Comparison of ENCODE assay signal across 1 cellular context in genomic region chr5:59337240-59337639, GRCh38.
TF ChIP-seq lines count a peak whose summit lies in the region.

No MANE protein-coding gene starts in this region.

TF ChIP-seq in GM12878, 131 proteins besides CTCF, POLR2A, EP300 and RAD21:
- TF ChIP-seq HDGF (IDR thresholded peaks at IDR 0.05), result no peak
- TF ChIP-seq PBX3 (IDR thresholded peaks at IDR 0.05; ENCODE audit: insufficient replicate concordance, low read depth, low read length), result no peak
- TF ChIP-seq ZNF384 (IDR thresholded peaks at IDR 0.05; ENCODE audit: borderline replicate concordance, low read depth, low read length), result peak; percentile 15; the same call in 1 of the 2 replicates
- no peak for TF ChIP-seq NFYA (IDR thresholded peaks at IDR 0.05; ENCODE audit: borderline replicate concordance, low read depth, low read length)
- no peak for TF ChIP-seq ATF3 (IDR thresholded peaks at IDR 0.05; ENCODE audit: borderline replicate concordance, extremely low read depth, low read depth, low read length)
- TF ChIP-seq TCF3 (IDR thresholded peaks at IDR 0.05; ENCODE audit: borderline replicate concordance, insufficient read depth, low read depth, low read length), result no peak
- TF ChIP-seq ZNF592 (IDR thresholded peaks at IDR 0.05), result no peak
- TF ChIP-seq RB1 (IDR thresholded peaks at IDR 0.05; ENCODE audit: borderline replicate concordance), result no peak
